8 cellular contexts compared by ENCODE assay signal in the genomic region with DNA sequence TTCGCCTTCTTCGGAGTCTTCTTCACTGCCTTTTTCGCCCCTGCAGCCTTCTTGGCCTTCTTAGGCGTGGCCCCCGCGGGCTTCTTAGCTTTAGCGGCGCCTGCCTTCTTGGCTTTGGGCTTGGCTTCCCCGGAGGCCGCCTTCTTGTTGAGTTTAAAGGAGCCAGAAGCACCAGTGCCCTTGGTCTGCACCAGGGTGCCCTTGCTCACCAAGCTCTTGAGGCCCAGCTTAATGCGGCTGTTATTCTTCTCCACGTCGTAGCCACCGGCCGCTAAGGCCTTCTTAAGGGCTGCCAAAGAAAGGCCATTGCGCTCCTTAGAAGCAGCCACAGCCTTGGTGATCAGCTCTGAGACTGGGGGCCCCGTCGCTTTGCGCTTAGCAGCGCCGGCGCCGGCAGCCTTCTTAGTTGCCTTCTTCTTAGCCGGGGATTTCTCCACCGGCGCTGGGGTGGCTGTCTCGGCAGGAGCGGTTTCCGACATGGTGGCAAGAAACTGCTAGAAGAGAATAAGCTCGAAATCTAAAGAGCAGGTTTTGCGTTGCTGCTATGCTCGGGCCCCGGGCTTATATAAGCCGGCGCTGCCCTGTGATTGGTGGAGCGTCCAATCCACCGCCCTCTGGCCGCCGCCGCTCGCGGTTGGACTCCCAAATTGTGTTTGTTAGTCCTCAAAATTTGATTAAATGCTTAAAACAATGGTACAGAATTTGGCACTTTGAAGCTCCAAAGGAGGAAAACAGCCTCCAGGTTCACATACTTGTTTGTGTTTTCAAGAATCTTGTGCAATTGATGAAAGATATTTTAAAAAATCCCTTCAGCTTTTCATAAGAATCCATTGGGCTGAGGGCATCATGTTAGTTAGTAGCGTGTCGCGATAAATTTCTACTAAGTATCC. TPM values are rescaled to one million over a fixed set of nuclear protein-coding genes. Genes with fewer than 3 reads are reported as not detected.
A peak's percentile ranks its signal among the peaks of the same experiment; 100 is the strongest.
DNase-seq lines count a peak whose midpoint lies in the region; ATAC-seq and TF ChIP-seq lines count a peak whose summit lies in the region.

No MANE protein-coding gene starts in this region.

- H3K27me3 ChIP-seq in effector memory CD4-positive, alpha-beta T cell (replicated peaks; ENCODE audit: control insufficient read depth, insufficient read depth, low read length, poor library complexity, severe bottlenecking): no peaks in the 10 kb centered on the region

- H3K27ac ChIP-seq in effector memory CD4-positive, alpha-beta T cell (ENCODE audit: insufficient read depth, low read length, poor library complexity, severe bottlenecking): peak overlapping the region; percentile 52

- peak; percentile 23 for ATAC-seq in HG02938 (IDR thresholded peaks at IDR 0.05; ENCODE audit: unreplicated experiment)
- peak; percentile 52 for ATAC-seq in stimulated activated memory B cell treated with anti-CD40 and anti-IgM and Interleukin-4, amounts not matched to agents 10 μg/mL and 1 μg/mL and 100 μg/mL, for 72 hours

- peak overlapping the region; percentile 88 for H3K27ac Mint-ChIP-seq in mesothelial cell of epicardium
- peak overlapping the region; percentile 97 for H3K27ac Mint-ChIP-seq in stimulated activated memory B cell treated with anti-CD40 and anti-IgM and Interleukin-4, amounts not matched to agents 10 μg/mL and 1 μg/mL and 100 μg/mL, for 72 hours

- peaks cover 10% of the 10 kb centered on the region for H3K9me3 Mint-ChIP-seq in mesothelial cell of epicardium
- peaks cover 12% of the 10 kb centered on the region for H3K9me3 Mint-ChIP-seq in stimulated activated memory B cell treated with anti-CD40 and anti-IgM and Interleukin-4, amounts not matched to agents 10 μg/mL and 1 μg/mL and 100 μg/mL, for 72 hours

- no peaks in the 10 kb centered on the region for H3K27me3 Mint-ChIP-seq in mesothelial cell of epicardium (ENCODE audit: low read depth)
- H3K27me3 Mint-ChIP-seq in stimulated activated memory B cell treated with anti-CD40 and anti-IgM and Interleukin-4, amounts not matched to agents 10 μg/mL and 1 μg/mL and 100 μg/mL, for 72 hours: no peaks in the 10 kb centered on the region

- H3K4me3 Mint-ChIP-seq in mesothelial cell of epicardium: peak overlapping the region; percentile 79
- H3K4me3 Mint-ChIP-seq in stimulated activated memory B cell treated with anti-CD40 and anti-IgM and Interleukin-4, amounts not matched to agents 10 μg/mL and 1 μg/mL and 100 μg/mL, for 72 hours: peak overlapping the region; percentile 95

- peak overlapping the region; percentile 69 for H3K4me3 ChIP-seq in effector memory CD4-positive, alpha-beta T cell (ENCODE audit: insufficient read depth, low read depth, low read length, poor library complexity, severe bottlenecking)

- no peaks in the 10 kb centered on the region for H3K9me3 ChIP-seq in effector memory CD4-positive, alpha-beta T cell (ENCODE audit: control insufficient read depth, low read length)

- H3K4me1 ChIP-seq in effector memory CD4-positive, alpha-beta T cell (ENCODE audit: control insufficient read depth, insufficient read depth, low read length, poor library complexity, severe bottlenecking): peaks cover 23% of the 10 kb centered on the region

- peaks cover 5% of the 10 kb centered on the region for H3K36me3 Mint-ChIP-seq in mesothelial cell of epicardium
- no peaks in the 10 kb centered on the region for H3K36me3 Mint-ChIP-seq in stimulated activated memory B cell treated with anti-CD40 and anti-IgM and Interleukin-4, amounts not matched to agents 10 μg/mL and 1 μg/mL and 100 μg/mL, for 72 hours

- H3K4me1 Mint-ChIP-seq in mesothelial cell of epicardium: peaks cover 44% of the 10 kb centered on the region
- peaks cover 50% of the 10 kb centered on the region for H3K4me1 Mint-ChIP-seq in stimulated activated memory B cell treated with anti-CD40 and anti-IgM and Interleukin-4, amounts not matched to agents 10 μg/mL and 1 μg/mL and 100 μg/mL, for 72 hours

- TF ChIP-seq CTCF in mesothelial cell of epicardium (IDR thresholded peaks at IDR 0.05; ENCODE audit: unreplicated experiment): no peak

- DNase-seq in EL (peak; percentile 92), NCI-H345 treated with DMSO at 0.1 percent for 48 hours (lab: John Stamatoyannopoulos, UW; ENCODE audit: unreplicated experiment) (peak; percentile 67), mesothelial cell of epicardium (ENCODE audit: low spot score in 2 of 2, unreplicated experiment in 2 of 2) (peak; percentile 68 to 78), NCI-H446 treated with DMSO at 0.1 percent for 48 hours (lab: John Stamatoyannopoulos, UW) (no peak)
- peak; percentile 82 to 88 for DNase-seq in activated CD4-positive, alpha-beta T cell treated with anti-CD3 and anti-CD28 coated beads, Interleukin-2, amount 50 U/mL, for 48 hours
- peak; percentile 45 to 59 (median 47) for DNase-seq in effector memory CD4-positive, alpha-beta T cell

- no peaks in the 10 kb centered on the region for H3K36me3 ChIP-seq in effector memory CD4-positive, alpha-beta T cell (ENCODE audit: control insufficient read depth, insufficient read depth, low read length)

RNA-seq across cellular contexts. Expression of gene OR2B2, which starts 44.9 kb away (rescaled TPM):
- total RNA-seq in mesothelial cell of epicardium: not detected in 3 replicates
